Comparison of ENCODE assay signal across 24 cellular contexts in the genomic region with DNA sequence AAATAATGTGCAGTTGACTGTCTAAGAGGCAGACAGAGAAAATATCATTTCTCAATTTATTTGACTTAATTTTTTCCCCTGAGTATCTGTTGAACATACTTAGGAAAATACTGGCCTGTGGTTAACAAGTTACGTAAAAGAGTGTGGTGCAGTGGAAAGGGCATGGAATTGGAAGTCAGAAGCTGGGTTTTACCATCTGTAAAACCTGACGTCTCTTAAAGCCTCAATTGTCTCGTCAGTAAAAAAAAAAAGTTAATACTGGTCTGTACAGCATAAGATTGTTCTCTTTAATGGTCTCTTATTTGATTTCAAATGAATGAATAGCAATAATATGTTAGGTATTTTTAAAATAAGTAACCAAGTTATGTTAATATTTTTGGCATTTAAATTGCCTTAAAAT.
DNase-seq lines count a peak whose midpoint lies in the region; ATAC-seq, FAIRE-seq and TF ChIP-seq lines count a peak whose summit lies in the region.
"Had no signal": no experiment of that assay in that cellular context is flagged by ENCODE, and none has a peak within 500 bp of the region (broad histone marks: within the 10 kb centered on the region; RNA-seq: fewer than 3 reads in every experiment).

No MANE protein-coding gene starts in this region.

- dilution Hi-C loops in IMR-90 (cut with HindIII; ENCODE audit: low sequenced_read_pairs, unreplicated experiment) (no loop called here), keratinocyte (cut with MboI; ENCODE audit: extremely low pct_ligation_motif_present, low sequenced_read_pairs) (no loop called here)

- peaks cover under 1 to 29% of the 10 kb centered on the region in 2 experiments; a peak in 2 of 4 replicates for H3K79me1 ChIP-seq in IMR-90 (ENCODE audit: low read depth in 1 of 2, low read length in 2 of 2)

- peaks cover 3% of the 10 kb centered on the region for H3K36me3 Mint-ChIP-seq in chondrocyte (ENCODE audit: low read depth)

- H3K27ac ChIP-seq in IMR-90 (ENCODE audit: insufficient read depth, low read length) (peak overlapping the region; percentile 71; the same call in 1 of the 2 replicates), keratinocyte (ENCODE audit: control insufficient read depth, insufficient read depth, low read length) (peak overlapping the region; percentile 70), MM.1S (ENCODE audit: low read length) (no peak overlapping the region)
- H3K27ac ChIP-seq: ascending aorta, transverse colon, VCaP had no signal

- H2BK120ac ChIP-seq in IMR-90 (ENCODE audit: low read depth, low read length): peak overlapping the region; percentile 63

- H3K9me2 ChIP-seq in MM.1S (replicated peaks; ENCODE audit: insufficient read depth, low read length): no peaks in the 10 kb centered on the region

- POLR2A ChIA-PET in IMR-90 (lab: Charles Lee; ENCODE audit: unreplicated experiment): no interaction called here

- H3K14ac ChIP-seq in IMR-90 (replicated peaks; ENCODE audit: low read depth, low read length): no peak overlapping the region; the same call in 1 of the 2 replicates

- peaks cover 3% of the 10 kb centered on the region for H3K4me1 ChIP-seq in IMR-90 (ENCODE audit: control insufficient read depth, insufficient read depth, low read length)
- peaks cover 19% of the 10 kb centered on the region for H3K4me1 ChIP-seq in keratinocyte (ENCODE audit: control insufficient read depth, extremely low read depth, insufficient read depth, low read length)
- H3K4me1 ChIP-seq in MM.1S (ENCODE audit: low read length): no peaks in the 10 kb centered on the region

- peak overlapping the region; percentile 69 for H2BK5ac ChIP-seq in IMR-90 (ENCODE audit: low read depth, low read length, poor library complexity, severe bottlenecking)

- H3K56ac ChIP-seq in IMR-90 (ENCODE audit: extremely low read depth, insufficient read depth, low read length): peak overlapping the region; percentile 13; the same call in 1 of the 2 replicates

- peak; percentile 71 for ATAC-seq in IMR-90 (ENCODE audit: low read depth)
- ATAC-seq: right cardiac atrium had no signal

- no peak for TF ChIP-seq POLR2A in IMR-90 (IDR thresholded peaks at IDR 0.05; ENCODE audit: low read depth, low read length)

- no peak overlapping the region for H3K4me3 ChIP-seq in IMR-90 (ENCODE audit: insufficient read depth, low read depth, low read length)
- no peak overlapping the region for H3K4me3 ChIP-seq in keratinocyte (ENCODE audit: control insufficient read depth in 2 of 3, extremely low read depth in 1 of 3, insufficient read depth in 2 of 3, low read depth in 1 of 3, low read length in 3 of 3)
- H3K4me3 ChIP-seq in MM.1S (ENCODE audit: low read length): no peak overlapping the region
- H3K4me3 ChIP-seq: ascending aorta, transverse colon had no signal

- no peak for FAIRE-seq in keratinocyte (lab: Jason Lieb, UNC)
- FAIRE-seq: GM12891 had no signal

- BruUV-seq in IMR-90 (replicated peaks; lab: Mats Ljungman, UMichigan): no TSS peak

- TF ChIP-seq RAD21 in IMR-90 (IDR thresholded peaks at IDR 0.05; ENCODE audit: low read length): no peak

- H3K9me3 ChIP-seq in IMR-90 (ENCODE audit: control insufficient read depth, insufficient read depth, low read length) (no peaks in the 10 kb centered on the region), keratinocyte (ENCODE audit: control insufficient read depth, low read depth, low read length) (no peaks in the 10 kb centered on the region), MM.1S (replicated peaks; ENCODE audit: insufficient read depth, low read length) (no peaks in the 10 kb centered on the region)
- H3K9me3 ChIP-seq: ascending aorta, transverse colon had no signal

- intact Hi-C loops in IMR-90 (cut with micrococcal nuclease): loop anchor here (2.0 kb wide), 1 partner anchor 68 kb away; the partner anchor contains the start of genes PHTF2 and TMEM60

- no peaks in the 10 kb centered on the region for H3K79me2 ChIP-seq in keratinocyte (ENCODE audit: control insufficient read depth, insufficient read depth, low read length)
- H3K79me2 ChIP-seq in MM.1S (ENCODE audit: low read length): no peaks in the 10 kb centered on the region

- H3K9ac ChIP-seq in IMR-90 (ENCODE audit: low read depth, low read length): no peak overlapping the region
- no peak overlapping the region for H3K9ac ChIP-seq in keratinocyte (ENCODE audit: control insufficient read depth, extremely low read depth, insufficient read depth, low read length)
- H3K9ac ChIP-seq in MM.1S (ENCODE audit: low read length): no peak overlapping the region

- peak overlapping the region; percentile 60 for H2BK20ac ChIP-seq in IMR-90 (ENCODE audit: low read depth, low read length)

- no peaks in the 10 kb centered on the region for H3F3A ChIP-seq in MM.1S (ENCODE audit: insufficient read depth, low read length)

- H3K4me2 ChIP-seq in IMR-90 (ENCODE audit: low read depth, low read length) (peak overlapping the region; percentile 69; the same call in 1 of the 2 replicates), keratinocyte (ENCODE audit: control insufficient read depth, extremely low read depth, insufficient read depth, low read depth, low read length) (peak overlapping the region; percentile 76), MM.1S (ENCODE audit: low read depth, low read length) (no peak overlapping the region)

- no peak overlapping the region for H2AFZ ChIP-seq in IMR-90 (replicated peaks; ENCODE audit: low read length, poor library complexity)
- H2AFZ ChIP-seq in keratinocyte (ENCODE audit: control insufficient read depth, low read length): no peak overlapping the region
- H2AFZ ChIP-seq in MM.1S (ENCODE audit: low read length): no peak overlapping the region

- peak overlapping the region; percentile 6 to 78; a peak in 2 of 4 replicates for H4K8ac ChIP-seq in IMR-90 (ENCODE audit: low read depth in 2 of 2, low read length in 2 of 2)

- peak overlapping the region; percentile 50; the same call in 1 of the 2 replicates for H3K23ac ChIP-seq in IMR-90 (ENCODE audit: low read depth, low read length)

- H3K4ac ChIP-seq in IMR-90 (ENCODE audit: low read depth, low read length): peak overlapping the region; percentile 13; the same call in 1 of the 2 replicates

- no peaks in the 10 kb centered on the region; the same call in 1 of the 2 replicates for H4K20me1 ChIP-seq in IMR-90 (ENCODE audit: insufficient read depth, low read length)
- no peaks in the 10 kb centered on the region for H4K20me1 ChIP-seq in keratinocyte (ENCODE audit: control insufficient read depth, extremely low read depth, insufficient read depth, low read length)
- no peaks in the 10 kb centered on the region for H4K20me1 ChIP-seq in MM.1S (ENCODE audit: insufficient read depth, low read length)

- H2BK15ac ChIP-seq in IMR-90 (ENCODE audit: low read depth, low read length): 0 out of 3 replicates have a peak overlapping the region, but pooled peaks have one; percentile 1

- no peaks in the 10 kb centered on the region for H3K27me3 ChIP-seq in IMR-90 (ENCODE audit: control insufficient read depth, insufficient read depth, low read length)
- H3K27me3 ChIP-seq in keratinocyte (ENCODE audit: control insufficient read depth, extremely low read depth, insufficient read depth, low read length): no peaks in the 10 kb centered on the region
- H3K27me3 ChIP-seq in MM.1S (replicated peaks; ENCODE audit: insufficient read depth, low read length): no peaks in the 10 kb centered on the region
- H3K27me3 ChIP-seq: ascending aorta, transverse colon had no signal

- H2AK9ac ChIP-seq in IMR-90 (replicated peaks; ENCODE audit: low read depth, low read length, poor library complexity): no peak overlapping the region

- H4K91ac ChIP-seq in IMR-90 (ENCODE audit: insufficient read depth, low read depth, low read length): no peak overlapping the region; the same call in 1 of the 2 replicates

- peak overlapping the region; percentile 41 for H2AK5ac ChIP-seq in IMR-90 (ENCODE audit: low read depth, low read length)

- H3K18ac ChIP-seq in IMR-90 (ENCODE audit: low read depth, low read length): peak overlapping the region; percentile 68

- 40% methylated on average over 1 of the region's 3 CpGs; no CpG with 5 or more reads in 1 of the 2 experiments for WGBS in IMR-90 (ENCODE audit: extremely low coverage in 2 of 2, insufficient read length in 1 of 2), 2 experiments

- H3K4me3 Mint-ChIP-seq in chondrocyte (ENCODE audit: unreplicated experiment): no peak overlapping the region
- H3K4me3 Mint-ChIP-seq: activated CD4-positive, alpha-beta memory T cell treated with anti-CD3 and anti-CD28 coated beads for 36 hours; stimulated activated naive CD8-positive, alpha-beta T cell treated with anti-CD3 and anti-CD28 coated beads, Interleukin-15, Interleukin-2, amounts not matched to agents 100 ng/mL and 50 ng/mL, for 24 hours had no signal

- TF ChIP-seq CTCF in IMR-90 (conservative IDR thresholded peaks at IDR 0.05; ENCODE audit: low read depth, low read length) (no peak), chondrocyte (IDR thresholded peaks at IDR 0.05) (no peak), keratinocyte (optimal IDR thresholded peaks at IDR 0.05 in 1 of 3, IDR thresholded peaks at IDR 0.05 in 1 of 3, conservative IDR thresholded peaks at IDR 0.05 in 1 of 3; ENCODE audit: extremely low read depth in 1 of 3, insufficient read depth in 2 of 3, low read length in 3 of 3) (no peak), MM.1S (IDR thresholded peaks at IDR 0.05; ENCODE audit: low read length) (no peak)

- H3K27me3 Mint-ChIP-seq in chondrocyte (ENCODE audit: low read depth): no peaks in the 10 kb centered on the region
- H3K27me3 Mint-ChIP-seq: activated CD4-positive, alpha-beta memory T cell treated with anti-CD3 and anti-CD28 coated beads for 36 hours; stimulated activated naive CD8-positive, alpha-beta T cell treated with anti-CD3 and anti-CD28 coated beads, Interleukin-15, Interleukin-2, amounts not matched to agents 100 ng/mL and 50 ng/mL, for 24 hours had no signal

- H3K9me1 ChIP-seq in IMR-90 (ENCODE audit: insufficient read depth, low read length) (no peaks in the 10 kb centered on the region), keratinocyte (ENCODE audit: control insufficient read depth, extremely low read depth, insufficient read depth, low read length) (no peaks in the 10 kb centered on the region)

- H3K36me3 ChIP-seq in IMR-90 (ENCODE audit: control insufficient read depth, insufficient read depth, low read length) (no peaks in the 10 kb centered on the region; the same call in 1 of the 2 replicates), keratinocyte (ENCODE audit: control insufficient read depth in 2 of 2, extremely low read depth in 1 of 2, insufficient read depth in 2 of 2, low read length in 2 of 2) (no peaks in the 10 kb centered on the region), MM.1S (replicated peaks; ENCODE audit: insufficient read depth, low read length) (no peaks in the 10 kb centered on the region)
- H3K36me3 ChIP-seq: ascending aorta, transverse colon had no signal

- DNase-seq in AG08396 (ENCODE audit: low spot score) (peak; percentile 18), IMR-90 (peak; percentile 80), chondrocyte (ENCODE audit: low spot score) (no peak), keratinocyte (ENCODE audit: low read depth, low spot score) (no peak), NCI-H2081 (lab: John Stamatoyannopoulos, UW) (no peak), MM.1S (no peak), retina (no peak)
- no peak for DNase-seq in activated CD4-positive, CD25-positive, alpha-beta regulatory T cell (lab: John Stamatoyannopoulos, UW)
- DNase-seq: activated CD4-positive, alpha-beta memory T cell treated with anti-CD3 and anti-CD28 coated beads for 36 hours; activated naive CD4-positive, alpha-beta T cell treated with Interleukin-2 at 50 U/mL for 16 hours; activated T-cell treated with anti-CD3 and anti-CD28 coated beads, Interleukin-2, amount 50 U/mL, for 1 hour; cortex of kidney; GDM1; NCI-H1694 treated with DMSO at 0.1 percent for 48 hours; NCI-H446 treated with DMSO at 0.1 percent for 48 hours; occipital lobe; right cardiac atrium; stimulated activated CD4-positive, alpha-beta T cell treated with anti-CD3 and anti-CD28 coated beads, Interleukin-1b, Interleukin-23, amount 100 ng/mL, for 48 hours; T-helper 1 cell; transverse colon had no signal

- CTCF ChIA-PET in IMR-90 (lab: Yijun Ruan, JAX): interaction anchor here (0.9 kb wide), 1 partner anchor 106 kb away, joined by 4 read pairs; no protein-coding TSS in a partner anchor

- no peak overlapping the region for H4K5ac ChIP-seq in IMR-90 (ENCODE audit: low read depth, low read length)

- H3K9me3 Mint-ChIP-seq in chondrocyte (ENCODE audit: low read depth): peaks cover 4% of the 10 kb centered on the region

- H3K27ac Mint-ChIP-seq in chondrocyte (ENCODE audit: unreplicated experiment): peak overlapping the region; percentile 28
- H3K27ac Mint-ChIP-seq: activated CD4-positive, alpha-beta memory T cell treated with anti-CD3 and anti-CD28 coated beads for 36 hours; stimulated activated naive CD8-positive, alpha-beta T cell treated with anti-CD3 and anti-CD28 coated beads, Interleukin-15, Interleukin-2, amounts not matched to agents 100 ng/mL and 50 ng/mL, for 24 hours had no signal

- in situ Hi-C loops in IMR-90 (cut with MboI; ENCODE audit: low sequenced_read_pairs): no loop called here

- peaks cover 18% of the 10 kb centered on the region for H3K4me1 Mint-ChIP-seq in chondrocyte (ENCODE audit: low read depth)

Comparison
In these comparisons a context has a peak if more than half of its experiments do, and no peak if none do; other contexts are left out.
1. DNase-seq: peak in AG08396 (single experiment) and IMR-90 (single experiment); none in chondrocyte (single experiment), keratinocyte (single experiment), NCI-H2081 (0 of 2), MM.1S (single experiment), activated CD4-positive, CD25-positive, alpha-beta regulatory T cell (0 of 4) and retina (single experiment).